Comparison of ENCODE assay signal across 8 cellular contexts in genomic region chr2:47058061-47058931, GRCh38.
DNase-seq lines count a peak whose midpoint lies in the region; ATAC-seq and TF ChIP-seq lines count a peak whose summit lies in the region.

No MANE protein-coding gene starts in this region.

- no peaks in the 10 kb centered on the region for H3K9me3 ChIP-seq in ascending aorta
- H3K9me3 ChIP-seq in vagina, result no peaks in the 10 kb centered on the region

- H3K27ac ChIP-seq in ascending aorta (peak overlapping the region; percentile 85 to 86), vagina (peak overlapping the region; percentile 90)

- peak; percentile 61 for ATAC-seq in HG03520 (IDR thresholded peaks at IDR 0.05; ENCODE audit: unreplicated experiment)
- no peak for ATAC-seq in GM21723 (IDR thresholded peaks at IDR 0.05; ENCODE audit: unreplicated experiment)

- H3K36me3 ChIP-seq in ascending aorta, result peaks cover 17 to 35% of the 10 kb centered on the region in 2 donors
- H3K36me3 ChIP-seq in vagina, result peaks cover 0 to 24% of the 10 kb centered on the region in 2 donors

- DNase-seq in AG10803 (ENCODE audit: low read depth), result peak; percentile 97
- DNase-seq in ascending aorta (ENCODE audit: low spot score in 2 of 2), result peak in 1 of 2 donors; percentile 87
- DNase-seq in midbrain (lab: John Stamatoyannopoulos, UW), result peak; percentile 76
- no peak for DNase-seq in vagina (ENCODE audit: extremely low spot score in 2 of 2)
- DNase-seq in HPDE6-E6E7 (ENCODE audit: extremely low spot score), result no peak
- DNase-seq in mesenteric fat pad (ENCODE audit: low spot score), result no peak

- TF ChIP-seq CTCF in AG10803 (conservative IDR thresholded peaks at IDR 0.05; ENCODE audit: low read length) (peak; percentile 28), ascending aorta (IDR thresholded peaks at IDR 0.05) (no peak), vagina (IDR thresholded peaks at IDR 0.05) (no peak)

- no peak overlapping the region for H3K4me3 ChIP-seq in AG10803 (ENCODE audit: low read length)
- H3K4me3 ChIP-seq in ascending aorta, result no peak overlapping the region
- H3K4me3 ChIP-seq in vagina, result no peak overlapping the region

- intact Hi-C loops in ascending aorta (cut with DNase I) (no loop called here), vagina (cut with DNase I) (no loop called here)

- H3K27me3 ChIP-seq in ascending aorta (no peaks in the 10 kb centered on the region), vagina (no peaks in the 10 kb centered on the region)

- H3K4me1 ChIP-seq in ascending aorta (peaks cover 23 to 50% of the 10 kb centered on the region in 2 donors), vagina (peaks cover 76% of the 10 kb centered on the region)

- no peak for TF ChIP-seq POLR2A in vagina (IDR thresholded peaks at IDR 0.05)

Comparison
In these comparisons a context has a peak if more than half of its experiments do, and no peak if none do; other contexts are left out.
1. DNase-seq: peak in AG10803 (single experiment) and midbrain (single experiment); none in vagina (0 of 2), HPDE6-E6E7 (single experiment) and mesenteric fat pad (single experiment).